ENCODE assay signal across 26 cellular contexts in the genomic region with DNA sequence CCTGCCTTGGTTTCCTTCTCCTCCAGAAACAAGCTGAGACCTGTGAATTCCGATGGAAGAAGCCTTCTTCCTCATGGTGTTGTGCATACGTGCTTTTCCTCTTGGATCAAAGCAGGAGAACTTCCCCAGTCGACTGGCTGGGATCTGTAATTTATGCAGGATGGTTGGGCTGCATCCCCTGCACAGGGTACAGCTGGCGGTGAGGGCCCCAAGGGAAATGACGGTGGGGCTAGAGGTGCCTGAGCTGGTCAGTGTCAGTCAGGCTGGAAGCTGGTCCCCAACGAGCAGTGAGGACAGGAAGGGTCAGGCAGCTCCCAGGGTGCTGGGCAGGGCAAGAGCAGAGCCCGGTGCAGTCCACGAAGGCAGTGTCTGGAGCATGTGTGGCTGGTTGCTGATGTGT.
A peak's percentile ranks its signal among the peaks of the same experiment; 100 is the strongest.
DNase-seq lines count a peak whose midpoint lies in the region; ATAC-seq, FAIRE-seq and TF ChIP-seq lines count a peak whose summit lies in the region.
"Had no signal": no experiment of that assay in that cellular context is flagged by ENCODE, and none has a peak within 500 bp of the region (broad histone marks: within the 10 kb centered on the region; RNA-seq: fewer than 3 reads in every experiment).

No MANE protein-coding gene starts in this region.

- H3K9ac ChIP-seq in H1 (replicated peaks in 1 of 4; ENCODE audit: extremely low read depth in 1 of 4, low read depth in 3 of 4, low read length in 3 of 4): no peak overlapping the region
- H3K9ac ChIP-seq in mesenchymal stem cell (ENCODE audit: low read length): peak overlapping the region; percentile 29
- H3K9ac ChIP-seq: BLaER1 treated with 17β-estradiol and CSF1 and Interleukin-3, amounts not matched to agents 10 nM and 100 nM; KMS-11 had no signal

- ATAC-seq in stimulated activated naive CD8-positive, alpha-beta T cell treated with anti-CD3 and anti-CD28 coated beads, Interleukin-15, amount 100 ng/mL, for 72 hours: no peak
- ATAC-seq in stimulated activated naive CD8-positive, alpha-beta T cell treated with anti-CD3 and anti-CD28 coated beads, Interleukin-15, Interleukin-2, amounts not matched to agents 100 U/mL and 50 U/mL, for 24 hours: no peak
- ATAC-seq in HG02973 (IDR thresholded peaks at IDR 0.05; ENCODE audit: unreplicated experiment) (no peak), HG02885 (IDR thresholded peaks at IDR 0.05; ENCODE audit: poor library complexity, unreplicated experiment) (no peak), GM18868 (IDR thresholded peaks at IDR 0.05; ENCODE audit: unreplicated experiment) (no peak)
- ATAC-seq: Panc1, SK-N-SH treated with all-trans-retinoic acid at 6 μM for 48 hours, T-cell had no signal

- H3K9me3 Mint-ChIP-seq in stimulated activated naive CD8-positive, alpha-beta T cell treated with anti-CD3 and anti-CD28 coated beads, Interleukin-15, amount 100 ng/mL, for 72 hours: no peaks in the 10 kb centered on the region
- H3K9me3 Mint-ChIP-seq: CD8-positive, alpha-beta memory T cell; T-cell had no signal

- no peak overlapping the region for H3K27ac ChIP-seq in H1 (ENCODE audit: low read depth, low read length)
- no peak overlapping the region for H3K27ac ChIP-seq in mesenchymal stem cell (ENCODE audit: low read length, poor library complexity, severe bottlenecking)
- H3K27ac ChIP-seq: 22Rv1; BLaER1 treated with 17β-estradiol and CSF1 and Interleukin-3, amounts not matched to agents 10 nM and 100 nM; KMS-11 had no signal

- peak overlapping the region; percentile 11 to 20 for H3K27ac Mint-ChIP-seq in stimulated activated naive CD8-positive, alpha-beta T cell treated with anti-CD3 and anti-CD28 coated beads, Interleukin-15, amount 100 ng/mL, for 72 hours
- H3K27ac Mint-ChIP-seq: CD8-positive, alpha-beta memory T cell; T-cell had no signal

- H3K23me2 ChIP-seq in H1 (ENCODE audit: low read depth, low read length): no peaks in the 10 kb centered on the region

- H3K9me3 ChIP-seq in H1 (ENCODE audit: insufficient read depth in 2 of 2, low read depth in 1 of 2, low read length in 1 of 2) (no peaks in the 10 kb centered on the region), mesenchymal stem cell (ENCODE audit: control insufficient read depth, low read length) (no peaks in the 10 kb centered on the region)
- H3K9me3 ChIP-seq: BLaER1 treated with 17β-estradiol and CSF1 and Interleukin-3, amounts not matched to agents 10 nM and 100 nM had no signal

- WGBS in H1 (ENCODE audit: extremely low coverage in 1 of 2, insufficient coverage in 1 of 2, insufficient read length in 1 of 2, insufficient replicate concordance in 2 of 2, low coverage in 1 of 2, low lambda C conversion rate in 2 of 2, missing lambda C conversion rate in 1 of 2), 2 experiments: 96% methylated on average over 7 of the region's 8 CpGs; no CpG with 5 or more reads in 1 of the 2 experiments
- 56% methylated on average over 8 of the region's 8 CpGs for WGBS in mesenchymal stem cell

- H3K23ac ChIP-seq in H1 (ENCODE audit: insufficient read length): no peak overlapping the region
- H3K23ac ChIP-seq in mesenchymal stem cell (ENCODE audit: low read length in 2 of 2): peak overlapping the region in 1 of 2 experiments; percentile 46

- no peak for DNase-seq in stimulated activated naive CD8-positive, alpha-beta T cell treated with anti-CD3 and anti-CD28 coated beads, Interleukin-15, amount 100 ng/mL, for 72 hours
- no peak for DNase-seq in stimulated activated naive CD8-positive, alpha-beta T cell treated with anti-CD3 and anti-CD28 coated beads, Interleukin-15, Interleukin-2, amounts not matched to agents 100 U/mL and 50 U/mL, for 24 hours
- no peak for DNase-seq in H1 (ENCODE audit: low read depth in 1 of 2, low spot score in 2 of 2)
- no peak for DNase-seq in mesenchymal stem cell
- DNase-seq in HCEC 1CT: no peak
- DNase-seq: ACHN; Calu3; CD8-positive, alpha-beta memory T cell; DMS153; GF-D8; NCI-H1105; NCI-H2029 treated with DMSO at 0.1 percent for 48 hours; NCI-H2171; NCI-H345; NCI-H524; NCI-H774; SIG-M5; T-cell had no signal

- no peak overlapping the region for H2BK20ac ChIP-seq in H1 (ENCODE audit: low read length)

- no peak overlapping the region for H2BK12ac ChIP-seq in H1 (ENCODE audit: low read depth, low read length)
- peak overlapping the region; percentile 46 to 70 for H2BK12ac ChIP-seq in mesenchymal stem cell (ENCODE audit: low read length in 2 of 2)

- FAIRE-seq in H1 (lab: Jason Lieb, UNC): no peak

- H2BK5ac ChIP-seq in H1 (ENCODE audit: low read depth, low read length) (no peak overlapping the region), mesenchymal stem cell (ENCODE audit: low read depth, low read length, poor library complexity, severe bottlenecking) (no peak overlapping the region)

- peaks cover 24% of the 10 kb centered on the region for H3K4me1 Mint-ChIP-seq in stimulated activated naive CD8-positive, alpha-beta T cell treated with anti-CD3 and anti-CD28 coated beads, Interleukin-15, amount 100 ng/mL, for 72 hours
- H3K4me1 Mint-ChIP-seq: CD8-positive, alpha-beta memory T cell had no signal

- no peak overlapping the region for H4K8ac ChIP-seq in H1 (ENCODE audit: extremely low read depth, insufficient read depth, low read length)
- H4K8ac ChIP-seq in mesenchymal stem cell (ENCODE audit: low read length): peak overlapping the region; percentile 72

- H2AFZ ChIP-seq in H1 (ENCODE audit: low read length) (no peak overlapping the region), mesenchymal stem cell (ENCODE audit: low read depth, low read length) (peak overlapping the region; percentile 15)

- no peak overlapping the region for H3K4me3 Mint-ChIP-seq in stimulated activated naive CD8-positive, alpha-beta T cell treated with anti-CD3 and anti-CD28 coated beads, Interleukin-15, amount 100 ng/mL, for 72 hours
- H3K4me3 Mint-ChIP-seq: CD8-positive, alpha-beta memory T cell; T-cell had no signal

- TF ChIP-seq RAD21 in H1 (IDR thresholded peaks at IDR 0.05 in 1 of 2, conservative IDR thresholded peaks at IDR 0.05 in 1 of 2; ENCODE audit: low read depth in 2 of 2, low read length in 2 of 2): no peak

- H3K4me3 ChIP-seq in H1 (ENCODE audit: extremely low read depth in 1 of 4, insufficient read depth in 2 of 4, low read depth in 3 of 4, low read length in 4 of 4) (no peak overlapping the region), mesenchymal stem cell (ENCODE audit: insufficient read depth in 1 of 2, low read depth in 1 of 2, low read length in 2 of 2) (no peak overlapping the region)
- H3K4me3 ChIP-seq: BLaER1 treated with 17β-estradiol and CSF1 and Interleukin-3, amounts not matched to agents 10 nM and 100 nM had no signal

- H3K4me1 ChIP-seq in H1 (replicated peaks in 1 of 4; ENCODE audit: control insufficient read depth in 3 of 4, insufficient read depth in 4 of 4, low read length in 3 of 4) (0 out of 7 replicates have a peak, but pooled peaks cover 0 to 3% (median 0%) of the 10 kb centered on the region in 4 experiments), mesenchymal stem cell (ENCODE audit: control insufficient read depth, insufficient read depth, low read depth, low read length) (peaks cover 15% of the 10 kb centered on the region)

- H3K36me3 ChIP-seq in H1 (ENCODE audit: control insufficient read depth in 2 of 4, insufficient read depth in 4 of 4, low read length in 3 of 4): no peaks in the 10 kb centered on the region
- H3K36me3 ChIP-seq in mesenchymal stem cell (ENCODE audit: control insufficient read depth in 1 of 2, insufficient read depth in 2 of 2, low read depth in 1 of 2, low read length in 2 of 2): peaks cover 3 to 59% of the 10 kb centered on the region in 2 experiments
- H3K36me3 ChIP-seq: BLaER1 treated with 17β-estradiol and CSF1 and Interleukin-3, amounts not matched to agents 10 nM and 100 nM had no signal

- no peak for TF ChIP-seq POLR2A in H1 (IDR thresholded peaks at IDR 0.05; ENCODE audit: control extremely low read depth in 1 of 2, low read depth in 2 of 2, low read length in 2 of 2)

- H3K4ac ChIP-seq in H1 (replicated peaks; ENCODE audit: insufficient read length, low read depth, low read length): no peak overlapping the region
- no peak overlapping the region for H3K4ac ChIP-seq in mesenchymal stem cell (ENCODE audit: low read depth in 1 of 2, low read length in 2 of 2)

- no peak for TF ChIP-seq EP300 in H1 (IDR thresholded peaks at IDR 0.05; ENCODE audit: borderline replicate concordance in 1 of 2, low read depth in 2 of 2, low read length in 2 of 2)

- CTCF ChIA-PET in H1 (lab: Charles Lee; ENCODE audit: partially characterized antibody): interaction anchor here (1.1 kb wide), 1 partner anchor 11 kb away, joined by 4 read pairs; no protein-coding TSS in a partner anchor

- no peaks in the 10 kb centered on the region for H3K79me2 ChIP-seq in H1 (ENCODE audit: control insufficient read depth in 1 of 2, insufficient read depth in 2 of 2, low read length in 2 of 2)

- H3K4me2 ChIP-seq in H1 (ENCODE audit: insufficient read depth in 1 of 2, low read depth in 2 of 2, low read length in 2 of 2) (no peak overlapping the region), mesenchymal stem cell (ENCODE audit: low read length, poor library complexity, severe bottlenecking) (no peak overlapping the region)
- H3K4me2 ChIP-seq: KMS-11 had no signal

- H3K79me1 ChIP-seq in H1 (ENCODE audit: low read depth, low read length) (no peaks in the 10 kb centered on the region), mesenchymal stem cell (replicated peaks; ENCODE audit: low read length, poor library complexity, severe bottlenecking) (peaks cover 21% of the 10 kb centered on the region)

- H4K20me1 ChIP-seq in H1 (replicated peaks in 1 of 2; ENCODE audit: control insufficient read depth in 1 of 2, insufficient read depth in 2 of 2, low read length in 2 of 2): no peaks in the 10 kb centered on the region
- H4K20me1 ChIP-seq: BLaER1 treated with 17β-estradiol and CSF1 and Interleukin-3, amounts not matched to agents 10 nM and 100 nM had no signal

- H2BK15ac ChIP-seq in H1 (ENCODE audit: low read length) (no peak overlapping the region; the same call in 1 of the 2 replicates), mesenchymal stem cell (ENCODE audit: low read depth, poor library complexity, severe bottlenecking) (peak overlapping the region; percentile 44)

- H3K18ac ChIP-seq in H1 (ENCODE audit: extremely low read depth, low read length) (no peak overlapping the region), mesenchymal stem cell (ENCODE audit: low read depth in 1 of 2, low read length in 2 of 2) (peak overlapping the region; percentile 35 to 47)

- H3K14ac ChIP-seq in H1 (ENCODE audit: insufficient read length) (no peak overlapping the region), mesenchymal stem cell (ENCODE audit: low read length in 2 of 2) (no peak overlapping the region)

- no peak for TF ChIP-seq CTCF in H1 (IDR thresholded peaks at IDR 0.05; ENCODE audit: control extremely low read depth in 1 of 3, insufficient read depth in 1 of 3, low read depth in 1 of 3, low read length in 3 of 3)

- H3K56ac ChIP-seq in H1 (replicated peaks; ENCODE audit: insufficient read length, low read depth, low read length): no peak overlapping the region

- H2AK5ac ChIP-seq in H1 (ENCODE audit: low read depth, low read length): peak overlapping the region; percentile 13; the same call in 1 of the 2 replicates
- no peak overlapping the region for H2AK5ac ChIP-seq in mesenchymal stem cell (ENCODE audit: low read length, severe bottlenecking)

- POLR2A ChIA-PET in H1 (lab: Charles Lee; ENCODE audit: partially characterized antibody): no interaction called here

- H4K5ac ChIP-seq in H1 (ENCODE audit: insufficient read length, low read depth, low read length): no peak overlapping the region

- no peaks in the 10 kb centered on the region for H3K27me3 ChIP-seq in H1 (replicated peaks in 1 of 4; ENCODE audit: control insufficient read depth in 3 of 4, extremely low read depth in 1 of 4, insufficient read depth in 3 of 4, low read length in 3 of 4)
- no peaks in the 10 kb centered on the region for H3K27me3 ChIP-seq in mesenchymal stem cell (ENCODE audit: control insufficient read depth in 1 of 2, insufficient read depth in 1 of 2, low read length in 2 of 2)
- H3K27me3 ChIP-seq: BLaER1 treated with 17β-estradiol and CSF1 and Interleukin-3, amounts not matched to agents 10 nM and 100 nM had no signal

- H2BK120ac ChIP-seq in H1 (replicated peaks; ENCODE audit: low read depth, low read length): no peak overlapping the region
- no peak overlapping the region for H2BK120ac ChIP-seq in mesenchymal stem cell (ENCODE audit: low read depth, low read length)

- peaks cover 27% of the 10 kb centered on the region for H3K27me3 Mint-ChIP-seq in stimulated activated naive CD8-positive, alpha-beta T cell treated with anti-CD3 and anti-CD28 coated beads, Interleukin-15, amount 100 ng/mL, for 72 hours

- H4K91ac ChIP-seq in H1 (replicated peaks; ENCODE audit: insufficient read length, low read length) (no peak overlapping the region), mesenchymal stem cell (ENCODE audit: low read length) (peak overlapping the region; percentile 46)
